ENCODE assay signal across 1 cellular context in the genomic region with DNA sequence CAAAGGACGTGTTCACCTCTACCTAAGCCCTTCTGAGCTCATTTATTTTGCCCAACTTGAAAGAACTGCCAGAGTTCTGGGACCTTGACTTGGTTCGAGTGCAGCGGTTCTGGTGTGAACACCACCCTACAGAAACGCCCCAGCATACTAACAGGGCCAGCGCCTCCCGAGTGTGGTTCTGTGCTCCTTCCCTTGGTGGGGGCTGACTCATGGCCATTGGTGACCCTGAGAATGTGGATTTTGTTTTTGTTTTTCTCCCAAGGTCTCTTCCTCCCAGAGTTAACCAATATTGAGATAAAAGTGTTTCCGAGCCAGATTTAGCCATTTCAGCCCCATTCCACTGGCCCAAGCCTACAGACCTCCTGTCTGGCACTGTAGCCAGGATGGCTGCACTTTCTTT.
TF ChIP-seq lines count a peak whose summit lies in the region.

No MANE protein-coding gene starts in this region.

TF ChIP-seq in H1, 55 proteins besides CTCF, POLR2A, EP300 and RAD21:
- TF ChIP-seq SIX5 (IDR thresholded peaks at IDR 0.05; ENCODE audit: low read depth, low read length) (no peak), CEBPB (IDR thresholded peaks at IDR 0.05; ENCODE audit: low read depth, low read length) (no peak)
